Comparison of ENCODE assay signal across 3 cellular contexts in the genomic region with DNA sequence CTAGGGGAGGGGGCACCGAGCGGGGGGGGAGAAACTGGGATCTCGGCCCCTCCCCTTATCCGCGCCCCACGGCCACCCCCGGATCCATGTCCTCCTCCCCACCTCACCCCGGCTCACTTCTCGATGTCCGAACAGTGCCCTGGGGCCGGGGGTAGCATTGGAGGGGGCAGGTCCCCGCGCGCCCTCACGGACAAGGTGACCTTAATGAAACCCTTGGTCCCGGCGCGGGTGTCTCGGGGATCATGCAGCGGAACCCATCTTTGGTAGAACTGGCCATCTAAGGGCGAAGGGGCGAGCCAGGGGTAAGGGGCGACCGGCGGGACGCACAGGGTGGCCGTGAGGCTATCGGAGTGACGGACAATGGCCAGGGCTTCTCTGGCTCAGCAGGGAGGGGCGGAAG.
TF ChIP-seq lines count a peak whose summit lies in the region.

No MANE protein-coding gene starts in this region.

TF ChIP-seq in A549, 52 proteins besides CTCF, POLR2A, EP300 and RAD21:
- no peak for TF ChIP-seq MYC (IDR thresholded peaks at IDR 0.05; ENCODE audit: borderline replicate concordance, low read length)
- TF ChIP-seq NFE2L2 (conservative IDR thresholded peaks at IDR 0.05; ENCODE audit: low read length): no peak
- TF ChIP-seq HDAC2 (IDR thresholded peaks at IDR 0.05): no peak
- TF ChIP-seq KDM5A (IDR thresholded peaks at IDR 0.05): no peak
- TF ChIP-seq ZFP36 (IDR thresholded peaks at IDR 0.05; ENCODE audit: borderline replicate concordance, partially characterized antibody): no peak
- TF ChIP-seq NR3C1 (IDR thresholded peaks at IDR 0.05): no peak
- TF ChIP-seq, protein P1, sequence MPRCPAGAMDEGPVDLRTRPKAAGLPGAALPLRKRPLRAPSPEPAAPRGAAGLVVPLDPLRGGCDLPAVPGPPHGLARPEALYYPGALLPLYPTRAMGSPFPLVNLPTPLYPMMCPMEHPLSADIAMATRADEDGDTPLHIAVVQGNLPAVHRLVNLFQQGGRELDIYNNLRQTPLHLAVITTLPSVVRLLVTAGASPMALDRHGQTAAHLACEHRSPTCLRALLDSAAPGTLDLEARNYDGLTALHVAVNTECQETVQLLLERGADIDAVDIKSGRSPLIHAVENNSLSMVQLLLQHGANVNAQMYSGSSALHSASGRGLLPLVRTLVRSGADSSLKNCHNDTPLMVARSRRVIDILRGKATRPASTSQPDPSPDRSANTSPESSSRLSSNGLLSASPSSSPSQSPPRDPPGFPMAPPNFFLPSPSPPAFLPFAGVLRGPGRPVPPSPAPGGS (IDR thresholded peaks at IDR 0.05): no peak
- TF ChIP-seq FOXS1 (CRISPR knock-in tag; IDR thresholded peaks at IDR 0.05): no peak
- no peak for TF ChIP-seq SREBF2 (IDR thresholded peaks at IDR 0.05)
- TF ChIP-seq PHF8 (IDR thresholded peaks at IDR 0.05; ENCODE audit: borderline replicate concordance, low read depth): no peak
- TF ChIP-seq RNF2 (IDR thresholded peaks at IDR 0.05; ENCODE audit: borderline replicate concordance, low read depth): no peak
- TF ChIP-seq FOSB (CRISPR knock-in tag; IDR thresholded peaks at IDR 0.05): no peak
TF ChIP-seq in A549: peak in this region for 0.

TF ChIP-seq in H1, 55 proteins besides CTCF, POLR2A, EP300 and RAD21:
- TF ChIP-seq RFX5 (IDR thresholded peaks at IDR 0.05; ENCODE audit: borderline replicate concordance, low read depth, low read length) (no peak), RBBP5 (IDR thresholded peaks at IDR 0.05; ENCODE audit: borderline replicate concordance, low read depth, low read length) (no peak), CHD2 (IDR thresholded peaks at IDR 0.05; ENCODE audit: low read length) (no peak), CREB1 (IDR thresholded peaks at IDR 0.05) (no peak), JUND (IDR thresholded peaks at IDR 0.05; ENCODE audit: low read length) (no peak), CBX5 (IDR thresholded peaks at IDR 0.05; ENCODE audit: low read depth, low read length) (no peak), RNF2 (IDR thresholded peaks at IDR 0.05; ENCODE audit: borderline replicate concordance, low read depth, low read length, missing control alignments, poor library complexity, severe bottlenecking) (no peak), MAFK (IDR thresholded peaks at IDR 0.05; ENCODE audit: low read depth, low read length) (no peak), GABPA (IDR thresholded peaks at IDR 0.05; ENCODE audit: borderline replicate concordance, insufficient read depth, low read length) (no peak)

TF ChIP-seq in neural cell, 6 proteins besides CTCF, POLR2A, EP300 and RAD21:
- TF ChIP-seq POLR2AphosphoS5 (IDR thresholded peaks at IDR 0.05) (no peak), TAF1 (IDR thresholded peaks at IDR 0.05; ENCODE audit: low read depth) (no peak), REST (IDR thresholded peaks at IDR 0.05; ENCODE audit: borderline replicate concordance) (no peak), SMC3 (conservative IDR thresholded peaks at IDR 0.05; ENCODE audit: poor library complexity) (no peak), MXI1 (conservative IDR thresholded peaks at IDR 0.05; ENCODE audit: poor library complexity, severe bottlenecking) (no peak), EZH2 (IDR thresholded peaks at IDR 0.05; ENCODE audit: borderline replicate concordance, insufficient read depth, low read length, poor library complexity, severe bottlenecking) (no peak)
TF ChIP-seq in neural cell: peak in this region for 0.
